In genomic region chr5:134240421-134240962, GRCh38 we compare ENCODE assay signal across 10 cellular contexts.
DNase-seq lines count a peak whose midpoint lies in the region; ATAC-seq lines count a peak whose summit lies in the region.
"Had no signal": no experiment of that assay in that cellular context is flagged by ENCODE, and none has a peak within 500 bp of the region (broad histone marks: within the 10 kb centered on the region; RNA-seq: fewer than 3 reads in every experiment).

No MANE protein-coding gene starts in this region.

- H3K27ac ChIP-seq in ACC112 (ENCODE audit: low read depth, low read length), result no peak overlapping the region

- peaks cover 6% of the 10 kb centered on the region for H3K4me1 ChIP-seq in ACC112 (ENCODE audit: control insufficient read depth, insufficient read depth, low read length, unreplicated experiment)

- no peaks in the 10 kb centered on the region for H3K36me3 ChIP-seq in ACC112 (ENCODE audit: insufficient read depth, low read length)

- peak overlapping the region; percentile 3 for H2AFZ ChIP-seq in ACC112 (ENCODE audit: low read length, unreplicated experiment)

- H3K27me3 ChIP-seq in ACC112 (ENCODE audit: insufficient read depth, low read length), result no peaks in the 10 kb centered on the region

- DNase-seq in NCI-H2227 treated with DMSO at 0.1 percent for 48 hours (lab: John Stamatoyannopoulos, UW) (peak; percentile 28), epidermal melanocyte (ENCODE audit: insufficient read length, low spot score) (peak; percentile 76), middle frontal gyrus (ENCODE audit: extremely low spot score, low spot score) (peak; percentile 15), islet precursor cell (no peak), dedifferentiated amniotic fluid mesenchymal stem cell (ENCODE audit: extremely low spot score) (no peak)
- DNase-seq in stimulated activated CD4-positive, alpha-beta T cell treated with anti-CD3 and anti-CD28 coated beads, Interleukin-4, amount 100 ng/mL, for 1 hour, result no peak
- DNase-seq: stimulated activated CD8-positive, alpha-beta memory T cell treated with anti-CD3 and anti-CD28 coated beads, Interleukin-4, amount 100 ng/mL, for 48 hours; SW 1271 had no signal

- no peaks in the 10 kb centered on the region for H3K79me2 ChIP-seq in ACC112 (ENCODE audit: control insufficient read depth, insufficient read depth, low read length, unreplicated experiment)

- ATAC-seq in GM19035 (IDR thresholded peaks at IDR 0.05; ENCODE audit: unreplicated experiment), result no peak

- no peak overlapping the region for H3K4me3 ChIP-seq in ACC112 (ENCODE audit: low read depth, low read length)

Comparison
In these comparisons a context has a peak if more than half of its experiments do, and no peak if none do; other contexts are left out.
1. DNase-seq: peak in NCI-H2227 treated with DMSO at 0.1 percent for 48 hours (single experiment), epidermal melanocyte (single experiment) and middle frontal gyrus (single experiment); none in islet precursor cell (single experiment), dedifferentiated amniotic fluid mesenchymal stem cell (single experiment) and stimulated activated CD4-positive, alpha-beta T cell treated with anti-CD3 and anti-CD28 coated beads, Interleukin-4, amount 100 ng/mL, for 1 hour (single experiment).